9 cellular contexts compared by ENCODE assay signal in genomic region chr1:111746614-111746999, GRCh38.
"Had no signal": no experiment of that assay in that cellular context is flagged by ENCODE, and none has a peak within 500 bp of the region (broad histone marks: within the 10 kb centered on the region; RNA-seq: fewer than 3 reads in every experiment).

No MANE protein-coding gene starts in this region.

- H3K27me3 ChIP-seq: colonic mucosa, esophagus muscularis mucosa, tibial nerve, vagina had no signal

- H3K36me3 Mint-ChIP-seq: activated naive CD8-positive, alpha-beta T cell; stimulated activated effector memory CD8-positive, alpha-beta T cell treated with anti-CD3 and anti-CD28 coated beads, Interleukin-12 subunit alpha, Interleukin-12 subunit beta, amount 100 ng/mL, for 72 hours had no signal

- H3K9me3 ChIP-seq: colonic mucosa, esophagus muscularis mucosa, tibial nerve, vagina had no signal

- H3K9me3 Mint-ChIP-seq: activated CD4-positive, alpha-beta memory T cell treated with anti-CD3 and anti-CD28 coated beads, Interleukin-2, amount 10 ng/mL, durations not matched to agents 7 days and 5 days; activated T-cell treated with anti-CD3 and anti-CD28 coated beads, Interleukin-2, amount 50 U/mL, for 4 hours; nephron progenitor cell; stimulated activated effector memory CD8-positive, alpha-beta T cell treated with anti-CD3 and anti-CD28 coated beads, Interleukin-12 subunit alpha, Interleukin-12 subunit beta, amount 100 ng/mL, for 72 hours had no signal

- H3K4me3 ChIP-seq: colonic mucosa, esophagus muscularis mucosa, tibial nerve, vagina had no signal

- H3K27ac Mint-ChIP-seq: activated CD4-positive, alpha-beta memory T cell treated with anti-CD3 and anti-CD28 coated beads, Interleukin-2, amount 10 ng/mL, durations not matched to agents 7 days and 5 days; activated naive CD8-positive, alpha-beta T cell; nephron progenitor cell; stimulated activated effector memory CD8-positive, alpha-beta T cell treated with anti-CD3 and anti-CD28 coated beads, Interleukin-12 subunit alpha, Interleukin-12 subunit beta, amount 100 ng/mL, for 72 hours had no signal

- H3K27ac ChIP-seq: colonic mucosa, esophagus muscularis mucosa, vagina had no signal

- H3K27me3 Mint-ChIP-seq: activated naive CD8-positive, alpha-beta T cell had no signal

- H3K36me3 ChIP-seq: colonic mucosa, esophagus muscularis mucosa, tibial nerve, vagina had no signal

- H3K4me1 ChIP-seq: colonic mucosa, vagina had no signal

- H3K4me3 Mint-ChIP-seq: activated CD4-positive, alpha-beta memory T cell treated with anti-CD3 and anti-CD28 coated beads, Interleukin-2, amount 10 ng/mL, durations not matched to agents 7 days and 5 days; activated naive CD8-positive, alpha-beta T cell; activated T-cell treated with anti-CD3 and anti-CD28 coated beads, Interleukin-2, amount 50 U/mL, for 4 hours; nephron progenitor cell; stimulated activated effector memory CD8-positive, alpha-beta T cell treated with anti-CD3 and anti-CD28 coated beads, Interleukin-12 subunit alpha, Interleukin-12 subunit beta, amount 100 ng/mL, for 72 hours had no signal
